Comparison of ENCODE assay signal across 19 cellular contexts in the genomic region with DNA sequence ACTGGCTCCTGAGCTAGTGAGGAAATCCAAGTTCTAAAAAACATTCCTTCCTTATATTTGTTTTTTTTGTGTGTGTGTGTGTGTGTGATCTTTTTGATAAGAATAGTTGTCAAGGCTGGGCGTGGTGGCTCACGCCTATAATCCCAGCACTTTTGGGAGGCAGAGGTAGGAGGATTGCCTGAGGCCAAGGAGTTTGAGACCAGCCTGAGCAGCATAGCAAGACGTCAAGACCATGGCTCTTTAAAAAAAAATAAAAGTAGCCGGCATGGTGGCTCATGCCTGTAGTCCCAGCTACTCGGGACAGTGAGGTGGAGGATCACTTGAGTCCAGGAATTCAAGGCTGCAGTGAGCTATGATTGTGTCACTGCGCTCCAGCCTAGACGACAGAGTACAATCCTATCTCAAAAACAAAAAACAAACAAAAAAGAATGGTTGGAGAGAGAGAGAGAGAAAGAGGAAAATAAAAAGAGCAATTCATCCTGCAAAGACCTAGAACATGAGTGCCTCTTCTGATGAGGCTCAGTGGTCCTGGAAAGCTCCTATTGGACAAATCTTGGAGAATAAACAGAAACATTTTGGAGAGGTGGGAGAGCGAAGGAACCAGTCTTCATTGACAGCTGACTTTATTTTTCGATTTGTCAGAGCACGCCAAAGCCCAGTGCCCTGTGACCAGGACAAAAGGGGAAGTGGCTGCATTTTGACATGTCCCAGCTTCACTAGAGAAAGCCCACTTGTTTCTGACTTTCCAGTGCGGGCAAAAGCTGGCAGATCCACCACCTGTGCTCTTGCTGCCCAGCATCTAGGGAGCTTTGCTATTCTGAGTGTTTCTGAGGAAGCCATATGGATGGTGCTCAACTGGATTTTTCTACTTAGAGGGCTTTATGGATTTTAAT.
DNase-seq lines count a peak whose midpoint lies in the region; TF ChIP-seq lines count a peak whose summit lies in the region.
"Had no signal": no experiment of that assay in that cellular context is flagged by ENCODE, and none has a peak within 500 bp of the region (broad histone marks: within the 10 kb centered on the region; RNA-seq: fewer than 3 reads in every experiment).

No MANE protein-coding gene starts in this region.

- H3K27me3 ChIP-seq in parathyroid adenoma (ENCODE audit: control insufficient read depth, insufficient read depth, low read length), result no peaks in the 10 kb centered on the region
- H3K27me3 ChIP-seq: gastrocnemius medialis, SJSA1 had no signal

- no peaks in the 10 kb centered on the region for H3K36me3 ChIP-seq in parathyroid adenoma (ENCODE audit: control insufficient read depth, insufficient read depth, low read length)
- H3K36me3 ChIP-seq: gastrocnemius medialis, WERI-Rb-1 had no signal

- no peaks in the 10 kb centered on the region for H3K9me3 ChIP-seq in parathyroid adenoma (ENCODE audit: control insufficient read depth, low read length)
- H3K9me3 ChIP-seq: gastrocnemius medialis, SJSA1 had no signal

- DNase-seq in CD1c-positive myeloid dendritic cell (ENCODE audit: extremely low spot score), result peak; percentile 88
- DNase-seq in NB4 (ENCODE audit: low read depth), result peak; percentile 28
- DNase-seq in globus pallidus (ENCODE audit: low spot score), result peak; percentile 3
- DNase-seq in ecto neural progenitor cell (ENCODE audit: low spot score), result no peak
- no peak for DNase-seq in GDM1 (lab: John Stamatoyannopoulos, UW)
- DNase-seq in NCI-H2081 (lab: John Stamatoyannopoulos, UW), result no peak
- no peak for DNase-seq in hepatic stellate cell (ENCODE audit: low spot score)
- DNase-seq: activated CD8-positive, alpha-beta memory T cell treated with anti-CD3 and anti-CD28 coated beads for 24 hours; activated effector memory CD4-positive, alpha-beta T cell treated with Interleukin-2 at 50 U/mL for 16 hours; gastrocnemius medialis; immature natural killer cell; midbrain; NCI-H1436; NCI-H226; small intestine; stimulated activated naive CD4-positive, alpha-beta T cell treated with Interleukin-2 at 50 U/mL for 16 hours; WERI-Rb-1 had no signal

- no peak overlapping the region for H2AFZ ChIP-seq in parathyroid adenoma

- no peak overlapping the region for H3K4me2 ChIP-seq in parathyroid adenoma (ENCODE audit: low read length)

- peaks cover 16% of the 10 kb centered on the region for H3K4me1 ChIP-seq in parathyroid adenoma

- no peaks in the 10 kb centered on the region for H3K79me2 ChIP-seq in parathyroid adenoma

- H3K4me3 ChIP-seq in NB4 (ENCODE audit: low read depth, low read length), result no peak overlapping the region
- H3K4me3 ChIP-seq in parathyroid adenoma (ENCODE audit: low read depth, low read length), result no peak overlapping the region
- H3K4me3 ChIP-seq: gastrocnemius medialis, SJSA1 had no signal

- no peak overlapping the region for H3K9ac ChIP-seq in parathyroid adenoma

- TF ChIP-seq POLR2A in NB4 (IDR thresholded peaks at IDR 0.05; ENCODE audit: extremely low read depth, insufficient read length), result no peak

- peak overlapping the region; percentile 85 for H3K27ac ChIP-seq in parathyroid adenoma
- H3K27ac ChIP-seq: gastrocnemius medialis, SJSA1, WERI-Rb-1 had no signal

- TF ChIP-seq CTCF in NB4 (IDR thresholded peaks at IDR 0.05; ENCODE audit: low read depth, low read length) (no peak), parathyroid adenoma (IDR thresholded peaks at IDR 0.05) (no peak)

Comparison
In these comparisons a context has a peak if more than half of its experiments do, and no peak if none do; other contexts are left out.
1. DNase-seq: peak in CD1c-positive myeloid dendritic cell (single experiment), NB4 (single experiment) and globus pallidus (single experiment); none in ecto neural progenitor cell (single experiment), GDM1 (single experiment), NCI-H2081 (0 of 2) and hepatic stellate cell (single experiment).